ENCODE assay signal across 8 cellular contexts in the genomic region with DNA sequence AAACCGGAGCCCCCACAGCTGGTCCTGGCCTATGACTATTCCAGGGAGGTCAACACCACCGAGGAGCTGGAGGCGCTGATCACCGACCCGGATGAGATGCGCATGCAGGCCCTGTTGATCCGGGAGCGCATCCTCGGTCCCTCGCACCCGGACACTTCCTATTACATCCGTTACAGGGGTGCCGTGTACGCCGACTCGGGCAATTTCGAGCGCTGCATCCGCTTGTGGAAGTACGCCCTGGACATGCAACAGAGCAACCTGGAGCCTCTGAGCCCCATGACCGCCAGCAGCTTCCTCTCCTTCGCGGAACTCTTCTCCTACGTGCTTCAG. TPM values are rescaled to one million over a fixed set of nuclear protein-coding genes. Genes with fewer than 3 reads are reported as not detected.
A peak's percentile ranks its signal among the peaks of the same experiment; 100 is the strongest.
DNase-seq lines count a peak whose midpoint lies in the region; ATAC-seq, FAIRE-seq and TF ChIP-seq lines count a peak whose summit lies in the region.
"Not testable (repeated sequence)": the region's sequence is repeated elsewhere in the genome, so short reads cannot be mapped to it uniquely, and the experiment has no call there.

No MANE protein-coding gene starts in this region.

- not testable (repeated sequence) for TF ChIP-seq POLR2A in endothelial cell of umbilical vein (IDR thresholded peaks at IDR 0.05; ENCODE audit: low read depth, low read length); stomach (IDR thresholded peaks at IDR 0.05)

- TF ChIP-seq CTCF in CD14-positive monocyte (IDR thresholded peaks at IDR 0.05); endothelial cell of umbilical vein (IDR thresholded peaks at IDR 0.05; ENCODE audit: extremely low read depth in 1 of 2, insufficient read depth in 1 of 2, low read depth in 1 of 2, low read length in 2 of 2); keratinocyte (optimal IDR thresholded peaks at IDR 0.05 in 1 of 3, IDR thresholded peaks at IDR 0.05 in 1 of 3, conservative IDR thresholded peaks at IDR 0.05 in 1 of 3; ENCODE audit: extremely low read depth in 1 of 3, insufficient read depth in 2 of 3, low read length in 3 of 3); stomach (IDR thresholded peaks at IDR 0.05): not testable (repeated sequence)

- not testable (repeated sequence) for H3K27me3 ChIP-seq in HUES64 (ENCODE audit: insufficient read depth, low read length); endothelial cell of umbilical vein (ENCODE audit: control insufficient read depth in 2 of 2, insufficient read depth in 2 of 2, low read length in 2 of 2); keratinocyte (ENCODE audit: control insufficient read depth, extremely low read depth, insufficient read depth, low read length); neuron (ENCODE audit: insufficient read depth, low read length); stomach

- peaks cover 30 to 53% of the 10 kb centered on the region in 2 donors for H3K36me3 Mint-ChIP-seq in CD14-positive monocyte
- peaks cover 21% of the 10 kb centered on the region for H3K36me3 Mint-ChIP-seq in T-cell
- peaks cover 29% of the 10 kb centered on the region for H3K36me3 Mint-ChIP-seq in activated naive CD8-positive, alpha-beta T cell treated with anti-CD3 and anti-CD28 coated beads for 36 hours

- POLR2A ChIA-PET in T-cell (lab: Charles Lee): interaction anchor here in 1 of 2 donors (0.5 kb wide), 1 partner anchor 56 kb away, joined by 3 read pairs; no protein-coding TSS in a partner anchor
- POLR2A ChIA-PET in endothelial cell of umbilical vein (lab: Charles Lee): not testable (repeated sequence)

- H3K79me2 ChIP-seq in endothelial cell of umbilical vein (ENCODE audit: control insufficient read depth, insufficient read depth, low read length) (peaks cover 47% of the 10 kb centered on the region), keratinocyte (ENCODE audit: control insufficient read depth, insufficient read depth, low read length) (peaks cover 49% of the 10 kb centered on the region)

- not testable (repeated sequence) for H2AFZ ChIP-seq in endothelial cell of umbilical vein (ENCODE audit: low read depth, low read length); keratinocyte (ENCODE audit: control insufficient read depth, low read length); neuron (ENCODE audit: low read depth, low read length)

- not testable (repeated sequence) for H3K9me3 ChIP-seq in HUES64 (ENCODE audit: insufficient read depth, low read depth, low read length); endothelial cell of umbilical vein (replicated peaks; ENCODE audit: control insufficient read depth, insufficient read depth, low read length); keratinocyte (ENCODE audit: control insufficient read depth, low read depth, low read length); neuron (ENCODE audit: low read length); stomach

- H3K4me3 ChIP-seq in HUES64 (ENCODE audit: low read length): peak overlapping the region; percentile 82
- peak overlapping the region in 1 of 3 experiments; percentile 88 for H3K4me3 ChIP-seq in endothelial cell of umbilical vein (replicated peaks in 1 of 3; ENCODE audit: insufficient read depth in 1 of 3, low read depth in 1 of 3, low read length in 3 of 3)
- peak overlapping the region; percentile 71 to 81 (median 77) for H3K4me3 ChIP-seq in keratinocyte (ENCODE audit: control insufficient read depth in 2 of 3, extremely low read depth in 1 of 3, insufficient read depth in 2 of 3, low read depth in 1 of 3, low read length in 3 of 3)
- H3K4me3 ChIP-seq in neuron (ENCODE audit: low read length): peak overlapping the region; percentile 75
- peak overlapping the region; percentile 87 to 99 (median 96) for H3K4me3 ChIP-seq in stomach

- 90% methylated on average over 24 of the region's 24 CpGs for WGBS in HUES64
- WGBS in stomach, 5 donors: 75 to 86% (median 80%) methylated on average over 24 of the region's 24 CpGs; no CpG with 5 or more reads in 1 of the 5 donors

- peak overlapping the region; percentile 98; the same call in 1 of the 2 replicates for H3K9ac ChIP-seq in HUES64 (ENCODE audit: low read depth, low read length)
- H3K9ac ChIP-seq in endothelial cell of umbilical vein (replicated peaks; ENCODE audit: extremely low read depth, insufficient read depth, low read length): not testable (repeated sequence)
- peak overlapping the region; percentile 93 for H3K9ac ChIP-seq in keratinocyte (ENCODE audit: control insufficient read depth, extremely low read depth, insufficient read depth, low read length)

- not testable (repeated sequence) for H3K9me1 ChIP-seq in endothelial cell of umbilical vein (replicated peaks; ENCODE audit: control insufficient read depth, extremely low read depth, insufficient read depth, low read length); keratinocyte (ENCODE audit: control insufficient read depth, extremely low read depth, insufficient read depth, low read length)

- CTCF ChIA-PET in T-cell (lab: Charles Lee): not testable (repeated sequence)
- CTCF ChIA-PET in endothelial cell of umbilical vein (lab: Charles Lee): interaction anchor here (5.6 kb wide), 1 partner anchor 61 kb away, joined by 362 read pairs; no protein-coding TSS in a partner anchor

- not testable (repeated sequence) for H3K9me3 Mint-ChIP-seq in CD14-positive monocyte; T-cell; activated naive CD8-positive, alpha-beta T cell treated with anti-CD3 and anti-CD28 coated beads for 36 hours

- not testable (repeated sequence) for BruUV-seq in endothelial cell of umbilical vein (replicated peaks; lab: Mats Ljungman, UMichigan)

- not testable (repeated sequence) for DNase-seq in CD14-positive monocyte (ENCODE audit: low spot score); T-cell; activated naive CD8-positive, alpha-beta T cell treated with anti-CD3 and anti-CD28 coated beads for 36 hours; endothelial cell of umbilical vein (ENCODE audit: low read depth, low spot score); keratinocyte (ENCODE audit: low read depth, low spot score); stomach

- H3K4me1 ChIP-seq in HUES64 (ENCODE audit: insufficient read depth, low read length); endothelial cell of umbilical vein (ENCODE audit: control insufficient read depth, extremely low read depth, insufficient read depth, low read length): not testable (repeated sequence)
- H3K4me1 ChIP-seq in keratinocyte (ENCODE audit: control insufficient read depth, extremely low read depth, insufficient read depth, low read length) (peaks cover 36% of the 10 kb centered on the region), neuron (ENCODE audit: insufficient read depth, low read length) (peaks cover 25% of the 10 kb centered on the region), stomach (peaks cover 30 to 54% (median 44%) of the 10 kb centered on the region in 4 donors)

- H3K27ac ChIP-seq in HUES64 (ENCODE audit: low read depth, low read length); endothelial cell of umbilical vein (ENCODE audit: insufficient read depth, low read depth, low read length): not testable (repeated sequence)
- H3K27ac ChIP-seq in keratinocyte (ENCODE audit: control insufficient read depth, insufficient read depth, low read length): peak overlapping the region; percentile 86
- peak overlapping the region in 2 of 5 donors; percentile 94 to 95 for H3K27ac ChIP-seq in stomach

- H4K20me1 ChIP-seq in endothelial cell of umbilical vein (replicated peaks; ENCODE audit: control insufficient read depth, extremely low read depth, insufficient read depth, low read length); keratinocyte (ENCODE audit: control insufficient read depth, extremely low read depth, insufficient read depth, low read length): not testable (repeated sequence)

- H3K4me2 ChIP-seq in endothelial cell of umbilical vein (ENCODE audit: insufficient read depth, low read length): peak overlapping the region; percentile 67
- peak overlapping the region; percentile 82 for H3K4me2 ChIP-seq in keratinocyte (ENCODE audit: control insufficient read depth, extremely low read depth, insufficient read depth, low read depth, low read length)

- H3K4me3 Mint-ChIP-seq in CD14-positive monocyte (peak overlapping the region; percentile 71 to 78), T-cell (peak overlapping the region; percentile 70 to 85 (median 77))
- H3K4me3 Mint-ChIP-seq in activated naive CD8-positive, alpha-beta T cell treated with anti-CD3 and anti-CD28 coated beads for 36 hours: peak overlapping the region; percentile 90

- intact Hi-C loops in CD14-positive monocyte (cut with micrococcal nuclease): loop anchor here in 1 of 2 donors (5.0 kb wide), 1 partner anchor 121 kb away; a partner anchor contains a TSS
- intact Hi-C loops in endothelial cell of umbilical vein (cut with micrococcal nuclease); stomach (cut with DNase I; ENCODE audit: low total_unique reads): not testable (repeated sequence)

- peak overlapping the region in 4 of 7 donors; percentile 52 to 75 (median 64) for H3K27ac Mint-ChIP-seq in CD14-positive monocyte
- H3K27ac Mint-ChIP-seq in T-cell: not testable (repeated sequence)
- H3K27ac Mint-ChIP-seq in activated naive CD8-positive, alpha-beta T cell treated with anti-CD3 and anti-CD28 coated beads for 36 hours: peak overlapping the region; percentile 82

- H3K4me1 Mint-ChIP-seq in CD14-positive monocyte: peaks cover 21% of the 10 kb centered on the region
- peaks cover 26 to 45% (median 44%) of the 10 kb centered on the region in 3 donors for H3K4me1 Mint-ChIP-seq in T-cell
- peaks cover 33% of the 10 kb centered on the region for H3K4me1 Mint-ChIP-seq in activated naive CD8-positive, alpha-beta T cell treated with anti-CD3 and anti-CD28 coated beads for 36 hours

- dilution Hi-C loops in endothelial cell of umbilical vein (cut with MboI; ENCODE audit: extremely low pct_ligation_motif_present, low sequenced_read_pairs); keratinocyte (cut with MboI; ENCODE audit: extremely low pct_ligation_motif_present, low sequenced_read_pairs): not testable (repeated sequence)

- not testable (repeated sequence) for TF ChIP-seq EP300 in stomach (IDR thresholded peaks at IDR 0.05)

- peaks cover 0 to 11% (median 10%) of the 10 kb centered on the region in 3 donors for H3K27me3 Mint-ChIP-seq in CD14-positive monocyte (ENCODE audit: low read depth in 3 of 3)
- H3K27me3 Mint-ChIP-seq in T-cell; activated naive CD8-positive, alpha-beta T cell treated with anti-CD3 and anti-CD28 coated beads for 36 hours: not testable (repeated sequence)

- H3K36me3 ChIP-seq in HUES64 (ENCODE audit: insufficient read depth, low read length) (peaks cover 39% of the 10 kb centered on the region), neuron (ENCODE audit: insufficient read depth, low read length) (peaks cover 31% of the 10 kb centered on the region), stomach (peaks cover 35 to 52% (median 51%) of the 10 kb centered on the region in 4 donors)
- not testable (repeated sequence) for H3K36me3 ChIP-seq in endothelial cell of umbilical vein (ENCODE audit: control insufficient read depth in 2 of 2, extremely low read depth in 1 of 2, insufficient read depth in 2 of 2, low read length in 2 of 2); keratinocyte (ENCODE audit: control insufficient read depth in 2 of 2, extremely low read depth in 1 of 2, insufficient read depth in 2 of 2, low read length in 2 of 2)

- ATAC-seq in T-cell (replicated peaks in 1 of 4): not testable (repeated sequence)

- FAIRE-seq in endothelial cell of umbilical vein (lab: Jason Lieb, UNC); keratinocyte (lab: Jason Lieb, UNC): not testable (repeated sequence)

RNA-seq across cellular contexts. Expression of a gene that starts 1.3 kb away (rescaled TPM):
- 1 to 10 TPM; 2.1 to 2.4 TPM for polyA plus RNA-seq in CD14-positive monocyte
- polyA plus RNA-seq in HUES64 (2013, experiment 1 of 2): 8.4 TPM
- polyA plus RNA-seq in HUES64 (2013, experiment 2 of 2): 8.4 TPM
- total RNA-seq in T-cell: 10 to 100 TPM in 4 of 5 donors, 1 to 10 TPM in 1; 9.7 to 17.7 (median 16.1) TPM
- total RNA-seq in activated naive CD8-positive, alpha-beta T cell treated with anti-CD3 and anti-CD28 coated beads for 36 hours: 10 to 100 TPM; 21.8 to 22.5 TPM
- total RNA-seq in endothelial cell of umbilical vein: 11.4 TPM in 2 replicates
- polyA plus RNA-seq in endothelial cell of umbilical vein: 5.1 and 5.9 TPM in 2 replicates
- polyA plus RNA-seq in endothelial cell of umbilical vein (2011; cell fraction: cytosol; rRNA removed): 4.1 and 5.3 TPM in 2 replicates
- 3.6 and 4.0 TPM in 2 replicates for polyA plus RNA-seq in endothelial cell of umbilical vein (2011; cell fraction: nucleus; rRNA removed)
- 0.67 and 0.91 TPM in 2 replicates for polyA plus RNA-seq in endothelial cell of umbilical vein (2012)
- polyA minus RNA-seq in endothelial cell of umbilical vein: 9.4 and 9.6 TPM in 2 replicates
- polyA minus RNA-seq in endothelial cell of umbilical vein (2011; cell fraction: cytosol; rRNA and poly(A)+ RNA removed): 10.3 TPM
- polyA minus RNA-seq in endothelial cell of umbilical vein (2011; cell fraction: nucleus; rRNA and poly(A)+ RNA removed): 5.0 and 7.3 TPM in 2 replicates
- polyA plus RNA-seq in keratinocyte: 3.5 to 6.2 TPM (median 4.8 TPM) in 3 replicates
- polyA plus RNA-seq in keratinocyte (2011; ENCODE audit: low read depth): 3.3 TPM
- 3.8 and 5.7 TPM in 2 replicates for polyA plus RNA-seq in keratinocyte (2011; cell fraction: cytosol; rRNA removed)
- 3.8 and 5.1 TPM in 2 replicates for polyA plus RNA-seq in keratinocyte (2011; cell fraction: nucleus; rRNA removed)
- polyA plus RNA-seq in keratinocyte (2012; ENCODE audit: low replicate concordance): 0.92 and 1.1 TPM in 2 replicates
- 6.1 to 10.5 TPM (median 7.2 TPM) in 3 replicates for polyA minus RNA-seq in keratinocyte
- polyA minus RNA-seq in keratinocyte (2011; cell fraction: cytosol; rRNA and poly(A)+ RNA removed): 12.7 TPM
- polyA minus RNA-seq in keratinocyte (2011; cell fraction: nucleus; rRNA and poly(A)+ RNA removed): 7.5 and 7.7 TPM in 2 replicates
- 10 to 100 TPM in 3 of 5 donors, 1 to 10 TPM in 2; 8.8 to 30.7 (median 12.8) TPM for total RNA-seq in stomach
- polyA plus RNA-seq in stomach: 1 to 10 TPM; 3.5 to 4.0 (median 3.8) TPM

RNA-seq across cellular contexts. Expression of a gene that starts 38.7 kb away (rescaled TPM):
- polyA plus RNA-seq in CD14-positive monocyte (1 to 10 TPM; 5.9 to 9.2 TPM), endothelial cell of umbilical vein (4.3 and 4.8 TPM in 2 replicates), keratinocyte (2.1 to 2.5 TPM (median 2.2 TPM) in 3 replicates), stomach (10 to 100 TPM; 11.6 to 16.2 (median 13.7) TPM)
- 0.50 TPM for polyA plus RNA-seq in HUES64 (2013, experiment 1 of 2)
- polyA plus RNA-seq in HUES64 (2013, experiment 2 of 2): 0.76 TPM
- total RNA-seq in T-cell (10 to 100 TPM; 12.8 to 20.3 (median 16.8) TPM), endothelial cell of umbilical vein (17.6 and 19.0 TPM in 2 replicates), stomach (10 to 100 TPM in 3 of 5 donors, 1 to 10 TPM in 2; 1.8 to 46.9 (median 19.6) TPM)
- 10 to 100 TPM; 18.4 to 19.5 TPM for total RNA-seq in activated naive CD8-positive, alpha-beta T cell treated with anti-CD3 and anti-CD28 coated beads for 36 hours
- polyA plus RNA-seq in endothelial cell of umbilical vein (2011; cell fraction: cytosol; rRNA removed): 3.3 and 3.9 TPM in 2 replicates
- polyA plus RNA-seq in endothelial cell of umbilical vein (2011; cell fraction: nucleus; rRNA removed): 2.2 and 2.8 TPM in 2 replicates
- 12.3 and 18.6 TPM in 2 replicates for polyA plus RNA-seq in endothelial cell of umbilical vein (2012)
- polyA minus RNA-seq in endothelial cell of umbilical vein (2.4 and 2.5 TPM in 2 replicates), keratinocyte (1.6 to 16.6 TPM (median 2.1 TPM) in 3 replicates)
- 6.2 TPM for polyA minus RNA-seq in endothelial cell of umbilical vein (2011; cell fraction: cytosol; rRNA and poly(A)+ RNA removed)
- polyA minus RNA-seq in endothelial cell of umbilical vein (2011; cell fraction: nucleus; rRNA and poly(A)+ RNA removed): 1.3 and 2.3 TPM in 2 replicates
- 15.3 TPM for polyA plus RNA-seq in keratinocyte (2011; ENCODE audit: low read depth)
- 4.8 and 12.4 TPM in 2 replicates for polyA plus RNA-seq in keratinocyte (2011; cell fraction: cytosol; rRNA removed)
- 9.6 and 17.4 TPM in 2 replicates for polyA plus RNA-seq in keratinocyte (2011; cell fraction: nucleus; rRNA removed)
- 26.6 and 33.4 TPM in 2 replicates for polyA plus RNA-seq in keratinocyte (2012; ENCODE audit: low replicate concordance)
- polyA minus RNA-seq in keratinocyte (2011; cell fraction: cytosol; rRNA and poly(A)+ RNA removed): 13.0 TPM
- 11.9 and 14.1 TPM in 2 replicates for polyA minus RNA-seq in keratinocyte (2011; cell fraction: nucleus; rRNA and poly(A)+ RNA removed)
